In genomic region chr3:157178503-157179364, GRCh38 we compare ENCODE assay signal across 5 cellular contexts. TPM values are rescaled to one million over a fixed set of nuclear protein-coding genes. Genes with fewer than 3 reads are reported as not detected.
DNase-seq lines count a peak whose midpoint lies in the region; ATAC-seq, FAIRE-seq and TF ChIP-seq lines count a peak whose summit lies in the region.
"Not testable (repeated sequence)": the region's sequence is repeated elsewhere in the genome, so short reads cannot be mapped to it uniquely, and the experiment has no call there.

No MANE protein-coding gene starts in this region.

- peak overlapping the region; percentile 71 for H3K27ac Mint-ChIP-seq in T-helper 17 cell
- peak overlapping the region; percentile 63 for H3K27ac Mint-ChIP-seq in stimulated activated effector memory CD8-positive, alpha-beta T cell treated with anti-CD3 and anti-CD28 coated beads, Interleukin-12 subunit alpha, Interleukin-12 subunit beta, amount 100 ng/mL, for 72 hours

- not testable (repeated sequence) for H2AK5ac ChIP-seq in mesendoderm (ENCODE audit: low read length)

- not testable (repeated sequence) for H3K56ac ChIP-seq in mesendoderm (ENCODE audit: low read length)

- not testable (repeated sequence) for H3K79me2 ChIP-seq in mesendoderm (ENCODE audit: control insufficient read depth, insufficient read depth, low read length)

- not testable (repeated sequence) for H3K27me3 Mint-ChIP-seq in T-helper 17 cell

- FAIRE-seq in kidney (lab: Jason Lieb, UNC): not testable (repeated sequence)

- WGBS in mesendoderm (ENCODE audit: extremely low coverage, insufficient coverage, low lambda C conversion rate): no CpG with 5 or more reads among the region's 54 CpGs

- H2BK120ac ChIP-seq in mesendoderm (ENCODE audit: low read depth, low read length): not testable (repeated sequence)

- H2BK5ac ChIP-seq in mesendoderm (ENCODE audit: low read length): not testable (repeated sequence)

- not testable (repeated sequence) for H3K9ac ChIP-seq in kidney (ENCODE audit: low read length in 2 of 2); mesendoderm (ENCODE audit: low read length)

- not testable (repeated sequence) for H3K9me3 Mint-ChIP-seq in stimulated activated effector memory CD8-positive, alpha-beta T cell treated with anti-CD3 and anti-CD28 coated beads, Interleukin-12 subunit alpha, Interleukin-12 subunit beta, amount 100 ng/mL, for 72 hours

- not testable (repeated sequence) for H3K27me3 ChIP-seq in mesendoderm (ENCODE audit: insufficient read depth, low read length, poor library complexity)

- H3K4me3 ChIP-seq in kidney (ENCODE audit: low read length in 2 of 2); mesendoderm (ENCODE audit: low read length): not testable (repeated sequence)

- TF ChIP-seq CTCF in kidney (IDR thresholded peaks at IDR 0.05; ENCODE audit: borderline replicate concordance, extremely low read depth, insufficient read depth): not testable (repeated sequence)

- H3K79me1 ChIP-seq in mesendoderm (ENCODE audit: low read length): not testable (repeated sequence)

- not testable (repeated sequence) for H3K18ac ChIP-seq in mesendoderm (ENCODE audit: low read length)

- not testable (repeated sequence) for H3K36me3 ChIP-seq in kidney (ENCODE audit: control insufficient read depth in 1 of 2, insufficient read depth in 2 of 2, low read length in 2 of 2); mesendoderm (ENCODE audit: control insufficient read depth, insufficient read depth, low read length)

- not testable (repeated sequence) for H2BK15ac ChIP-seq in mesendoderm (replicated peaks; ENCODE audit: low read depth)

- not testable (repeated sequence) for H3K9me3 ChIP-seq in T-helper 17 cell (ENCODE audit: control insufficient read depth, low read length, poor library complexity, severe bottlenecking); kidney (ENCODE audit: control insufficient read depth in 1 of 2, low read length in 2 of 2)

- not testable (repeated sequence) for H3K23ac ChIP-seq in mesendoderm (ENCODE audit: low read length)

- not testable (repeated sequence) for H3K4me2 ChIP-seq in mesendoderm (ENCODE audit: low read length)

- H3K36me3 Mint-ChIP-seq in T-helper 17 cell (ENCODE audit: low read depth): not testable (repeated sequence)
- peaks cover 16% of the 10 kb centered on the region for H3K36me3 Mint-ChIP-seq in stimulated activated effector memory CD8-positive, alpha-beta T cell treated with anti-CD3 and anti-CD28 coated beads, Interleukin-12 subunit alpha, Interleukin-12 subunit beta, amount 100 ng/mL, for 72 hours

- H3K4me3 Mint-ChIP-seq in T-helper 17 cell; stimulated activated effector memory CD8-positive, alpha-beta T cell treated with anti-CD3 and anti-CD28 coated beads, Interleukin-12 subunit alpha, Interleukin-12 subunit beta, amount 100 ng/mL, for 72 hours: not testable (repeated sequence)

- not testable (repeated sequence) for H3K27ac ChIP-seq in kidney (ENCODE audit: low read depth in 2 of 2, low read length in 2 of 2); mesendoderm (ENCODE audit: low read depth, low read length)

- H4K8ac ChIP-seq in mesendoderm (ENCODE audit: low read depth, low read length): not testable (repeated sequence)

- ATAC-seq in T-helper 17 cell; left ventricle myocardium superior; stimulated activated effector memory CD8-positive, alpha-beta T cell treated with anti-CD3 and anti-CD28 coated beads, Interleukin-12 subunit alpha, Interleukin-12 subunit beta, amount 100 ng/mL, for 72 hours: not testable (repeated sequence)

- intact Hi-C loops in left ventricle myocardium superior (cut with micrococcal nuclease); kidney (cut with DNase I): not testable (repeated sequence)

- peaks cover 18% of the 10 kb centered on the region for H3K4me1 Mint-ChIP-seq in T-helper 17 cell
- H3K4me1 Mint-ChIP-seq in stimulated activated effector memory CD8-positive, alpha-beta T cell treated with anti-CD3 and anti-CD28 coated beads, Interleukin-12 subunit alpha, Interleukin-12 subunit beta, amount 100 ng/mL, for 72 hours: not testable (repeated sequence)

- H4K5ac ChIP-seq in mesendoderm (ENCODE audit: low read length): not testable (repeated sequence)

- not testable (repeated sequence) for H3K4me1 ChIP-seq in kidney (ENCODE audit: control insufficient read depth in 1 of 2, insufficient read depth in 1 of 2, low read depth in 1 of 2, low read length in 2 of 2); mesendoderm (ENCODE audit: control insufficient read depth, low read depth, low read length)

- not testable (repeated sequence) for H3K4ac ChIP-seq in mesendoderm (ENCODE audit: low read depth, low read length)

- DNase-seq in T-helper 17 cell; stimulated activated effector memory CD8-positive, alpha-beta T cell treated with anti-CD3 and anti-CD28 coated beads, Interleukin-12 subunit alpha, Interleukin-12 subunit beta, amount 100 ng/mL, for 72 hours (ENCODE audit: low spot score in 2 of 2): not testable (repeated sequence)
- DNase-seq in left ventricle myocardium superior (peak; percentile 28), kidney (peak; percentile 67), mesendoderm (peak; percentile 52)

RNA-seq across cellular contexts. Expression of gene CCNL1, which starts 18.8 kb away (rescaled TPM):
- total RNA-seq in T-helper 17 cell: 1,000 to 10,000 TPM; 1,190 to 1,257 TPM
- 30.7 TPM for total RNA-seq in left ventricle myocardium superior
- total RNA-seq in kidney: 104 TPM
- 41.7 TPM for polyA plus RNA-seq in kidney (ENCODE audit: insufficient read depth, low read depth, low replicate concordance)
- polyA plus RNA-seq in mesendoderm (2013, experiment 1 of 2): 49.8 TPM
- 46.0 TPM for polyA plus RNA-seq in mesendoderm (2013, experiment 2 of 2)

Comparison
In these comparisons a context has a peak if more than half of its experiments do, and no peak if none do; other contexts are left out.
1. RNA of gene CCNL1, which starts 18.8 kb away (total RNA-seq): 1,190 to 1,257 TPM in T-helper 17 cell; 104 TPM in kidney (single experiment) and 30.7 TPM in left ventricle myocardium superior (single experiment); every median in the first group is over 10 times any median in the second.